ENCODE assay signal across 28 cellular contexts in the genomic region with DNA sequence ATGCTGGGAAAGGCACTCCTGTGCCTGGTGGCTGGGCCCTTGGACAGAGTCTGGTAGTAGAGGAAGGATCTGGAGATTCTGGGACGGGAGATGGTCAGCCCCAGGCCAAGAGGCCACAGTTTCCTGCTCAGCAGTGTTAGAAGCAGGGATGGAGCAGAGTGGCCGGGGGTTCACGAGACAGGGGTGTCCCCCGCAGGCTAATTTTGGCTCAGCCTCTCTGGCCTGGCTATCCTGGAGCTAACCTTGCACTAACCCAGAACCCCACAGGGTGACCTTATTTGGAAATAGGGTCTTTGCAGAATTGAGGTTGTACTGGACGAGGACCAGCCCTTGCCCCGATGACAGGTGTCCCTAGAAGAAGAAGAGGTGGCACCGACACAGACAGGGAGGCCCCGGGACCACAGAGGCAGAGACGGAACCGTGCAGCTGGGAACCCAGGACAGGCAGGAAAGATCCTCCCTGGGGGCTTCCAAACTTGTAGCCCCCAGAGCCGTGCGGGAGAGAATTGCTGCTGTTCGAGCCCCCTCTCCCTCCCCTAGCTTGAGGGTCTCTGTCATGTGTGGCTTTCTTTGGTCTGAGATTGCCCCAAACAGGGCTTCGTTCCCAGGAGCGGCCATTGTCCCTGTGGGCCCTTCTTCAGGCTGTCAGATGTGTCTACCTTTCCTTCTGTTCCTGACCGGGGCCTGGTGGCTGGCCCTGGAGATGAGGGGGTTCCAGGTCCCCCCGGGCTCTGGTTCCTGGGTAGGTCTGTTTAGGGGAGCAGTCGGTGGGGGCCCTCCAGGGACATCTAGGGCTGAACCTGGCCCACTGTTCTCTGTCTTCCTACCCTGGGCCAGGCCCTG. TPM values are rescaled to one million over a fixed set of nuclear protein-coding genes. Genes with fewer than 3 reads are reported as not detected.
"Had no signal": no experiment of that assay in that cellular context is flagged by ENCODE, and none has a peak within 500 bp of the region (broad histone marks: within the 10 kb centered on the region; RNA-seq: fewer than 3 reads in every experiment).

No MANE protein-coding gene starts in this region.

- H3K27me3 ChIP-seq: body of pancreas, pancreas, vagina had no signal

- H3K36me3 ChIP-seq: gastroesophageal sphincter, pancreas, vagina, WERI-Rb-1 had no signal

- DNase-seq: activated CD4-positive, alpha-beta T cell treated with anti-CD3 and anti-CD28 coated beads for 48 hours; activated CD4-positive, alpha-beta T cell treated with anti-CD3 and anti-CD28 coated beads, Interleukin-2, amount 50 U/mL, for 48 hours; activated CD8-positive, alpha-beta memory T cell treated with anti-CD3 and anti-CD28 coated beads for 24 hours; activated effector memory CD4-positive, alpha-beta T cell treated with Interleukin-2 at 50 U/mL for 16 hours; activated naive CD4-positive, alpha-beta T cell treated with Interleukin-2 at 50 U/mL for 16 hours; anterior cingulate cortex; body of pancreas; cortex of kidney; effector memory CD8-positive, alpha-beta T cell; erythroblast; hypothalamus; immature natural killer cell; naive B cell; nephron progenitor cell; nucleus accumbens; stimulated activated CD4-positive, alpha-beta T cell treated with anti-CD3 and anti-CD28 coated beads, Interleukin-4, amount 100 ng/mL, for 1 hour; stimulated activated naive CD8-positive, alpha-beta T cell treated with anti-CD3 and anti-CD28 coated beads, Interleukin-15, amount 100 ng/mL, for 72 hours; substantia nigra; T1000; WERI-Rb-1 had no signal

- H3K4me1 ChIP-seq: body of pancreas, gastroesophageal sphincter, pancreas, psoas muscle, vagina had no signal

- H3K27ac ChIP-seq: body of pancreas, gastroesophageal sphincter, pancreas, psoas muscle, vagina, WERI-Rb-1 had no signal

- H3K9me3 ChIP-seq: pancreas, psoas muscle had no signal

- ATAC-seq: activated CD4-positive, CD25-positive, alpha-beta regulatory T cell treated with anti-CD3 and anti-CD28 coated beads, Interleukin-2, amount 50 U/mL, for 24 hours; body of pancreas; effector memory CD8-positive, alpha-beta T cell; gastroesophageal sphincter; left lobe of liver; pancreas; stimulated activated effector memory CD8-positive, alpha-beta T cell treated with anti-CD3 and anti-CD28 coated beads, Interleukin-12 subunit alpha, Interleukin-12 subunit beta, amount 100 ng/mL, for 72 hours; stimulated activated naive CD8-positive, alpha-beta T cell treated with anti-CD3 and anti-CD28 coated beads, Interleukin-15, amount 100 ng/mL, for 72 hours; T-helper 17 cell had no signal

- H3K4me3 ChIP-seq: body of pancreas, gastroesophageal sphincter, pancreas, psoas muscle, vagina had no signal

RNA-seq across cellular contexts. Expression of a gene that starts 49.9 kb away (rescaled TPM):
- total RNA-seq: T-helper 17 cell had no signal
- polyA plus RNA-seq: immature natural killer cell had no signal
